Comparison of ENCODE assay signal across 1 cellular context in genomic region chr19:38139122-38139521, GRCh38.
TF ChIP-seq lines count a peak whose summit lies in the region.

No MANE protein-coding gene starts in this region.

TF ChIP-seq in K562, 482 proteins besides CTCF, POLR2A, EP300 and RAD21 (continued from another document and continues in another):
- 0 out of 2 replicates have a peak, but pooled peaks have one; percentile 21 for TF ChIP-seq ARID1B (IDR thresholded peaks at IDR 0.05)
- TF ChIP-seq RBM15 (IDR thresholded peaks at IDR 0.05; ENCODE audit: insufficient read depth, low read length) = no peak
- peak; percentile 26; the same call in 1 of the 2 replicates for TF ChIP-seq BHLHE40 (IDR thresholded peaks at IDR 0.05; ENCODE audit: low read length)
- no peak for TF ChIP-seq ZNF282 (CRISPR knock-in tag; IDR thresholded peaks at IDR 0.05)
- TF ChIP-seq ZNF277 (CRISPR knock-in tag; IDR thresholded peaks at IDR 0.05; ENCODE audit: borderline replicate concordance) = no peak
- peak; percentile 75 for TF ChIP-seq CBFA2T3 (IDR thresholded peaks at IDR 0.05)
- TF ChIP-seq E4F1 (CRISPR knock-in tag; IDR thresholded peaks at IDR 0.05; ENCODE audit: borderline replicate concordance) = no peak
- no peak; the same call in 1 of the 2 replicates for TF ChIP-seq SMAD4 (CRISPR knock-in tag; conservative IDR thresholded peaks at IDR 0.05)
- TF ChIP-seq TCF3 (CRISPR knock-in tag; IDR thresholded peaks at IDR 0.05) = 0 out of 2 replicates have a peak, but pooled peaks have one; percentile 19
- no peak for TF ChIP-seq E2F1 (CRISPR knock-in tag; IDR thresholded peaks at IDR 0.05)
- TF ChIP-seq ZNF778 (CRISPR knock-in tag; IDR thresholded peaks at IDR 0.05) = no peak
- TF ChIP-seq NFE2 (IDR thresholded peaks at IDR 0.05; ENCODE audit: low read depth) = peak; percentile 49; the same call in 1 of the 2 replicates
- TF ChIP-seq, protein P1, sequence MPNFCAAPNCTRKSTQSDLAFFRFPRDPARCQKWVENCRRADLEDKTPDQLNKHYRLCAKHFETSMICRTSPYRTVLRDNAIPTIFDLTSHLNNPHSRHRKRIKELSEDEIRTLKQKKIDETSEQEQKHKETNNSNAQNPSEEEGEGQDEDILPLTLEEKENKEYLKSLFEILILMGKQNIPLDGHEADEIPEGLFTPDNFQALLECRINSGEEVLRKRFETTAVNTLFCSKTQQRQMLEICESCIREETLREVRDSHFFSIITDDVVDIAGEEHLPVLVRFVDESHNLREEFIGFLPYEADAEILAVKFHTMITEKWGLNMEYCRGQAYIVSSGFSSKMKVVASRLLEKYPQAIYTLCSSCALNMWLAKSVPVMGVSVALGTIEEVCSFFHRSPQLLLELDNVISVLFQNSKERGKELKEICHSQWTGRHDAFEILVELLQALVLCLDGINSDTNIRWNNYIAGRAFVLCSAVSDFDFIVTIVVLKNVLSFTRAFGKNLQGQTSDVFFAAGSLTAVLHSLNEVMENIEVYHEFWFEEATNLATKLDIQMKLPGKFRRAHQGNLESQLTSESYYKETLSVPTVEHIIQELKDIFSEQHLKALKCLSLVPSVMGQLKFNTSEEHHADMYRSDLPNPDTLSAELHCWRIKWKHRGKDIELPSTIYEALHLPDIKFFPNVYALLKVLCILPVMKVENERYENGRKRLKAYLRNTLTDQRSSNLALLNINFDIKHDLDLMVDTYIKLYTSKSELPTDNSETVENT (CRISPR knock-in tag; IDR thresholded peaks at IDR 0.05) = no peak
- no peak for TF ChIP-seq RBM25 (IDR thresholded peaks at IDR 0.05; ENCODE audit: low read depth, low read length, severe bottlenecking)
- TF ChIP-seq MAFK (IDR thresholded peaks at IDR 0.05; ENCODE audit: low read length) = no peak
- no peak for TF ChIP-seq ILK (tag; IDR thresholded peaks at IDR 0.05; ENCODE audit: borderline replicate concordance, low read depth)
- no peak for TF ChIP-seq PURB (CRISPR knock-in tag; IDR thresholded peaks at IDR 0.05; ENCODE audit: low read depth)
- TF ChIP-seq RAD51 (IDR thresholded peaks at IDR 0.05; ENCODE audit: borderline replicate concordance, low read depth) = peak; percentile 84
- TF ChIP-seq ZNF592 (IDR thresholded peaks at IDR 0.05) = peak; percentile 86
- no peak for TF ChIP-seq TAF15 (IDR thresholded peaks at IDR 0.05; ENCODE audit: low read depth, low read length)
- TF ChIP-seq, protein P2, sequence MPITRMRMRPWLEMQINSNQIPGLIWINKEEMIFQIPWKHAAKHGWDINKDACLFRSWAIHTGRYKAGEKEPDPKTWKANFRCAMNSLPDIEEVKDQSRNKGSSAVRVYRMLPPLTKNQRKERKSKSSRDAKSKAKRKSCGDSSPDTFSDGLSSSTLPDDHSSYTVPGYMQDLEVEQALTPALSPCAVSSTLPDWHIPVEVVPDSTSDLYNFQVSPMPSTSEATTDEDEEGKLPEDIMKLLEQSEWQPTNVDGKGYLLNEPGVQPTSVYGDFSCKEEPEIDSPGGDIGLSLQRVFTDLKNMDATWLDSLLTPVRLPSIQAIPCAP (CRISPR knock-in tag; IDR thresholded peaks at IDR 0.05; ENCODE audit: borderline replicate concordance) = no peak
- no peak for TF ChIP-seq ZFX (CRISPR knock-in tag; IDR thresholded peaks at IDR 0.05)
- TF ChIP-seq ZNF507 (tag; conservative IDR thresholded peaks at IDR 0.05) = no peak
- TF ChIP-seq, protein P3, sequence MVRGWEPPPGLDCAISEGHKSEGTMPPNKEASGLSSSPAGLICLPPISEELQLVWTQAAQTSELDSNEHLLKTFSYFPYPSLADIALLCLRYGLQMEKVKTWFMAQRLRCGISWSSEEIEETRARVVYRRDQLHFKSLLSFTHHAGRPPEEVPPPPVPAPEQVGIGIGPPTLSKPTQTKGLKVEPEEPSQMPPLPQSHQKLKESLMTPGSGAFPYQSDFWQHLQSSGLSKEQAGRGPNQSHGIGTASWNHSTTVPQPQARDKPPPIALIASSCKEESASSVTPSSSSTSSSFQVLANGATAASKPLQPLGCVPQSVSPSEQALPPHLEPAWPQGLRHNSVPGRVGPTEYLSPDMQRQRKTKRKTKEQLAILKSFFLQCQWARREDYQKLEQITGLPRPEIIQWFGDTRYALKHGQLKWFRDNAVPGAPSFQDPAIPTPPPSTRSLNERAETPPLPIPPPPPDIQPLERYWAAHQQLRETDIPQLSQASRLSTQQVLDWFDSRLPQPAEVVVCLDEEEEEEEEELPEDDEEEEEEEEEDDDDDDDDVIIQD (CRISPR knock-in tag; IDR thresholded peaks at IDR 0.05) = no peak
- no peak for TF ChIP-seq HNRNPK (IDR thresholded peaks at IDR 0.05; ENCODE audit: low read depth, low read length, poor library complexity, severe bottlenecking)
- peak; percentile 50 for TF ChIP-seq DPF2 (IDR thresholded peaks at IDR 0.05)
- no peak for TF ChIP-seq STAT5A (IDR thresholded peaks at IDR 0.05; ENCODE audit: borderline replicate concordance, low read length)
- no peak for TF ChIP-seq NFE2L1 (tag; IDR thresholded peaks at IDR 0.05; ENCODE audit: borderline replicate concordance, low read depth)
- TF ChIP-seq FOXJ2 (tag; IDR thresholded peaks at IDR 0.05) = no peak
- peak; percentile 67 for TF ChIP-seq CBFA2T2 (conservative IDR thresholded peaks at IDR 0.05)
- TF ChIP-seq, protein P4, sequence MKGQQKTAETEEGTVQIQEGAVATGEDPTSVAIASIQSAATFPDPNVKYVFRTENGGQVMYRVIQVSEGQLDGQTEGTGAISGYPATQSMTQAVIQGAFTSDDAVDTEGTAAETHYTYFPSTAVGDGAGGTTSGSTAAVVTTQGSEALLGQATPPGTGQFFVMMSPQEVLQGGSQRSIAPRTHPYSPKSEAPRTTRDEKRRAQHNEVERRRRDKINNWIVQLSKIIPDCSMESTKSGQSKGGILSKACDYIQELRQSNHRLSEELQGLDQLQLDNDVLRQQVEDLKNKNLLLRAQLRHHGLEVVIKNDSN (CRISPR knock-in tag; IDR thresholded peaks at IDR 0.05) = peak; percentile 83
- TF ChIP-seq, protein P5, sequence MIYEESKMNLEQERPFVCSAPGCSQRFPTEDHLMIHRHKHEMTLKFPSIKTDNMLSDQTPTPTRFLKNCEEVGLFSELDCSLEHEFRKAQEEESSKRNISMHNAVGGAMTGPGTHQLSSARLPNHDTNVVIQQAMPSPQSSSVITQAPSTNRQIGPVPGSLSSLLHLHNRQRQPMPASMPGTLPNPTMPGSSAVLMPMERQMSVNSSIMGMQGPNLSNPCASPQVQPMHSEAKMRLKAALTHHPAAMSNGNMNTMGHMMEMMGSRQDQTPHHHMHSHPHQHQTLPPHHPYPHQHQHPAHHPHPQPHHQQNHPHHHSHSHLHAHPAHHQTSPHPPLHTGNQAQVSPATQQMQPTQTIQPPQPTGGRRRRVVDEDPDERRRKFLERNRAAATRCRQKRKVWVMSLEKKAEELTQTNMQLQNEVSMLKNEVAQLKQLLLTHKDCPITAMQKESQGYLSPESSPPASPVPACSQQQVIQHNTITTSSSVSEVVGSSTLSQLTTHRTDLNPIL (CRISPR knock-in tag; IDR thresholded peaks at IDR 0.05) = no peak
- TF ChIP-seq ZNF75A (CRISPR knock-in tag; IDR thresholded peaks at IDR 0.05) = no peak
- TF ChIP-seq GATAD2B (IDR thresholded peaks at IDR 0.05; ENCODE audit: borderline replicate concordance) = no peak
- peak; percentile 35; the same call in 1 of the 2 replicates for TF ChIP-seq CXXC5 (CRISPR knock-in tag; IDR thresholded peaks at IDR 0.05)
- peak; percentile 42; the same call in 1 of the 2 replicates for TF ChIP-seq ZNF583 (CRISPR knock-in tag; IDR thresholded peaks at IDR 0.05)
- peak; percentile 36; the same call in 1 of the 2 replicates for TF ChIP-seq ZNF316 (IDR thresholded peaks at IDR 0.05)
- no peak for TF ChIP-seq ZNF431 (CRISPR knock-in tag; IDR thresholded peaks at IDR 0.05)
- TF ChIP-seq CBX5 (IDR thresholded peaks at IDR 0.05; ENCODE audit: borderline replicate concordance, low read depth) = no peak
- peak; percentile 20; the same call in 1 of the 2 replicates for TF ChIP-seq TFAP4 (CRISPR knock-in tag; IDR thresholded peaks at IDR 0.05; ENCODE audit: borderline replicate concordance)
- no peak for TF ChIP-seq RFX5 (IDR thresholded peaks at IDR 0.05; ENCODE audit: low read depth, low read length)
- TF ChIP-seq XRCC3 (IDR thresholded peaks at IDR 0.05) = no peak
- no peak for TF ChIP-seq BRF2 (IDR thresholded peaks at IDR 0.05; ENCODE audit: borderline replicate concordance, insufficient read depth, insufficient read length)
- no peak for TF ChIP-seq POLR2AphosphoS5 (IDR thresholded peaks at IDR 0.05; ENCODE audit: control insufficient read depth, insufficient read depth, low read depth, low read length)
